8 cellular contexts compared by ENCODE assay signal in the genomic region with DNA sequence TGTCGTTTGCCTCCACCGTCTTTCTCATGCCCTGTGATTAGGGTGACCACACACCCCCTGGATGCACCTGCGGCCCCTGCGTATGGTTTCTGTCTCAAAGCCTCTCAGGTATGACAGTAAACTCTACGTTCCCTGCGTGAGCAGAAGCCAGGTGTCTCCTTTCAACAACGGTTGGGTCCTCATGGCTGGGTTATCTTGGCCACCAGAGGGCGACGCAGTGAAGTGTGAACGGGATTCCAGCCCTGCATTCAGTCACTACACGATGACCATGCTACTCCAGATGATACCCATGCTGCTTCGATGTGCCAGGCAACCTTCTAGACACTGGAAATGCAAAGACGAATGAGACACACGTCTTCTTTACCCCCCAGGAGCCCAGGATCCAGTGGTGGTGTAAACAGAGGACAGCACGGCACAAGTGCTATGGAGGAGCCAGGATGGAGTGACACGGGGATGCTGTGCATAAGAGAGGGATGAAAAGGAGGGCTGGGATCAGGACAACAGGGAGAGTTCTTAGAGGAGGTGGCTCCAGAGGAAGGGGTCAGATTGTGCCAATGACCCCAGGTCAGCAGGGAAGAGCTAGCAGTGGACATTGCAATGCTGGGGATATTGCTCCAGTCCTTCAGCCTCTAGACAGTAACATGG.
A peak's percentile ranks its signal among the peaks of the same experiment; 100 is the strongest.
DNase-seq lines count a peak whose midpoint lies in the region; ATAC-seq, FAIRE-seq and TF ChIP-seq lines count a peak whose summit lies in the region.

No MANE protein-coding gene starts in this region.

- in situ Hi-C loops in ACHN (cut with HindIII; ENCODE audit: low pct_ligation_motif_present, low pct_unique_long_range_greater_than_20kb, low sequenced_read_pairs): no loop called here

- DNase-seq in ACHN (peak; percentile 31), GM12891 (ENCODE audit: insufficient read length, low spot score) (no peak), NCI-H2029 treated with DMSO at 0.1 percent for 48 hours (lab: John Stamatoyannopoulos, UW) (peak; percentile 40), iPS-NIHi7 (ENCODE audit: extremely low spot score) (peak; percentile 80), NCI-H1930 (lab: John Stamatoyannopoulos, UW) (no peak)
- peak; percentile 23 for DNase-seq in activated naive CD4-positive, alpha-beta T cell treated with anti-CD3 and anti-CD28 coated beads, Interleukin-2, amount 50 U/mL, for 16 hours
- peak; percentile 47 for DNase-seq in stimulated activated naive CD8-positive, alpha-beta T cell treated with anti-CD3 and anti-CD28 coated beads, Interleukin-15, Interleukin-2, amounts not matched to agents 100 U/mL and 50 U/mL, for 24 hours

- no peak for TF ChIP-seq POLR2A in GM12891 (IDR thresholded peaks at IDR 0.05; ENCODE audit: low read depth, low read length)

- no peak for ATAC-seq in stimulated activated naive CD8-positive, alpha-beta T cell treated with anti-CD3 and anti-CD28 coated beads, Interleukin-15, Interleukin-2, amounts not matched to agents 100 U/mL and 50 U/mL, for 24 hours
- no peak for ATAC-seq in GM19328 (IDR thresholded peaks at IDR 0.05; ENCODE audit: unreplicated experiment)

- FAIRE-seq in GM12891 (lab: Jason Lieb, UNC): peak; percentile 13

TF ChIP-seq in GM12891, 5 proteins besides CTCF, POLR2A, EP300 and RAD21:
- TF ChIP-seq POU2F2 (IDR thresholded peaks at IDR 0.05; ENCODE audit: low read depth, low read length) (no peak), SPI1 (IDR thresholded peaks at IDR 0.05; ENCODE audit: low read depth, low read length) (no peak), TAF1 (IDR thresholded peaks at IDR 0.05; ENCODE audit: low read depth, low read length) (no peak), PAX5 (IDR thresholded peaks at IDR 0.05; ENCODE audit: insufficient read depth, low read length, severe bottlenecking) (no peak), POLR2AphosphoS5 (IDR thresholded peaks at IDR 0.05; ENCODE audit: low read depth, low read length) (no peak)

Comparison
In these comparisons a context has a peak if more than half of its experiments do, and no peak if none do; other contexts are left out.
1. DNase-seq: peak in ACHN (single experiment), NCI-H2029 treated with DMSO at 0.1 percent for 48 hours (single experiment), activated naive CD4-positive, alpha-beta T cell treated with anti-CD3 and anti-CD28 coated beads, Interleukin-2, amount 50 U/mL, for 16 hours (single experiment), iPS-NIHi7 (single experiment) and stimulated activated naive CD8-positive, alpha-beta T cell treated with anti-CD3 and anti-CD28 coated beads, Interleukin-15, Interleukin-2, amounts not matched to agents 100 U/mL and 50 U/mL, for 24 hours (single experiment); none in GM12891 (single experiment) and NCI-H1930 (0 of 2).